ENCODE assay signal across 33 cellular contexts in genomic region chr11:95360382-95360781, GRCh38.
DNase-seq lines count a peak whose midpoint lies in the region; FAIRE-seq and TF ChIP-seq lines count a peak whose summit lies in the region.
"Had no signal": no experiment of that assay in that cellular context is flagged by ENCODE, and none has a peak within 500 bp of the region (broad histone marks: within the 10 kb centered on the region; RNA-seq: fewer than 3 reads in every experiment).

No MANE protein-coding gene starts in this region.

- no peaks in the 10 kb centered on the region for H3K27me3 ChIP-seq in mammary epithelial cell (ENCODE audit: insufficient read depth, low read length)
- H3K27me3 ChIP-seq in keratinocyte (ENCODE audit: control insufficient read depth, extremely low read depth, insufficient read depth, low read length) = no peaks in the 10 kb centered on the region
- no peaks in the 10 kb centered on the region for H3K27me3 ChIP-seq in ascending aorta
- H3K27me3 ChIP-seq: heart left ventricle, MG63, pancreas, right atrium auricular region had no signal

- peak overlapping the region; percentile 78 for H2AFZ ChIP-seq in mammary epithelial cell (ENCODE audit: low read depth, low read length)
- no peak overlapping the region for H2AFZ ChIP-seq in keratinocyte (ENCODE audit: control insufficient read depth, low read length)

- H3K4me1 Mint-ChIP-seq in CD14-positive monocyte = peaks cover 72% of the 10 kb centered on the region
- H3K4me1 Mint-ChIP-seq: activated CD8-positive, alpha-beta memory T cell treated with anti-CD3 and anti-CD28 coated beads, Interleukin-2, amount 10 ng/mL, durations not matched to agents 7 days and 5 days; immature natural killer cell; natural killer cell had no signal

- H3K9me3 ChIP-seq in mammary epithelial cell (replicated peaks; ENCODE audit: insufficient read depth, low read length) (no peaks in the 10 kb centered on the region), keratinocyte (ENCODE audit: control insufficient read depth, low read depth, low read length) (no peaks in the 10 kb centered on the region), ascending aorta (no peaks in the 10 kb centered on the region)
- H3K9me3 ChIP-seq: heart left ventricle, MG63, pancreas, right atrium auricular region, thoracic aorta had no signal

- DNase-seq in CD14-positive monocyte (ENCODE audit: low spot score) (no peak), MV-4-11 (lab: John Stamatoyannopoulos, UW) (peak; percentile 84), mammary epithelial cell (no peak), keratinocyte (ENCODE audit: low read depth, low spot score) (no peak), ureter (ENCODE audit: low spot score) (no peak), ascending aorta (ENCODE audit: low spot score in 2 of 2) (no peak)
- DNase-seq in activated effector memory CD4-positive, alpha-beta T cell treated with Interleukin-2 at 50 U/mL for 16 hours = no peak
- DNase-seq in effector CD8-positive, alpha-beta T cell (lab: John Stamatoyannopoulos, UW) = no peak
- DNase-seq: activated CD4-positive, alpha-beta T cell treated with anti-CD3 and anti-CD28 coated beads, Interleukin-2, amount 10 ng/mL, durations not matched to agents 7 days and 5 days; activated CD8-positive, alpha-beta memory T cell treated with anti-CD3 and anti-CD28 coated beads, Interleukin-2, amount 10 ng/mL, durations not matched to agents 7 days and 5 days; activated naive CD4-positive, alpha-beta T cell treated with anti-CD3 and anti-CD28 coated beads, Interleukin-2, amount 50 U/mL, for 16 hours; activated T-cell treated with anti-CD3 and anti-CD28 coated beads, Interleukin-2, amount 50 U/mL, for 72 hours; aorta; C1 segment of cervical spinal cord; central memory CD4-positive, alpha-beta T cell; heart left ventricle; immature natural killer cell; MG63; natural killer cell; NCI-H146; NCI-H524 treated with DMSO at 0.1 percent for 48 hours; pancreas; stimulated activated CD4-positive, alpha-beta T cell treated with anti-CD3 and anti-CD28 coated beads, Interleukin-4, amount 100 ng/mL, for 24 hours; stimulated activated naive CD4-positive, alpha-beta T cell treated with Interleukin-2 at 50 U/mL for 16 hours; WERI-Rb-1 had no signal

- no TSS peak for BruUV-seq in mammary epithelial cell (replicated peaks; lab: Mats Ljungman, UMichigan)

- no peak overlapping the region for H3K27ac ChIP-seq in mammary epithelial cell (ENCODE audit: insufficient read depth, low read depth, low read length)
- no peak overlapping the region for H3K27ac ChIP-seq in keratinocyte (ENCODE audit: control insufficient read depth, insufficient read depth, low read length)
- H3K27ac ChIP-seq in ascending aorta = no peak overlapping the region
- H3K27ac ChIP-seq: heart left ventricle, pancreas, right atrium auricular region, RWPE1, thoracic aorta, WERI-Rb-1 had no signal

- peaks cover 0 to 3% (median 1%) of the 10 kb centered on the region in 3 donors for H3K27me3 Mint-ChIP-seq in CD14-positive monocyte (ENCODE audit: low read depth in 3 of 3)
- H3K27me3 Mint-ChIP-seq: activated CD4-positive, alpha-beta T cell treated with anti-CD3 and anti-CD28 coated beads, Interleukin-2, amount 10 ng/mL, durations not matched to agents 7 days and 5 days; dendritic cell treated with granulocyte-macrophage colony-stimulating factor and Interleukin-4, amounts not matched to agents 40 ng/mL and 50 ng/mL, for 4 days had no signal

- H3K4me1 ChIP-seq in mammary epithelial cell (ENCODE audit: insufficient read depth, low read length) (peaks cover 36% of the 10 kb centered on the region), keratinocyte (ENCODE audit: control insufficient read depth, extremely low read depth, insufficient read depth, low read length) (peaks cover 35% of the 10 kb centered on the region), ascending aorta (peaks cover 0 to 35% of the 10 kb centered on the region in 2 donors)
- H3K4me1 ChIP-seq: right atrium auricular region had no signal

- H3K4me3 ChIP-seq in mammary epithelial cell (replicated peaks in 1 of 3; ENCODE audit: insufficient read depth in 1 of 3, low read depth in 2 of 3, low read length in 3 of 3) = no peak overlapping the region
- no peak overlapping the region for H3K4me3 ChIP-seq in keratinocyte (ENCODE audit: control insufficient read depth in 2 of 3, extremely low read depth in 1 of 3, insufficient read depth in 2 of 3, low read depth in 1 of 3, low read length in 3 of 3)
- no peak overlapping the region for H3K4me3 ChIP-seq in ascending aorta
- H3K4me3 ChIP-seq: GM12878, heart left ventricle, K562, MG63, pancreas, right atrium auricular region, thoracic aorta had no signal

- H3K36me3 ChIP-seq in mammary epithelial cell (ENCODE audit: insufficient read depth, low read length) (no peaks in the 10 kb centered on the region), keratinocyte (ENCODE audit: control insufficient read depth in 2 of 2, extremely low read depth in 1 of 2, insufficient read depth in 2 of 2, low read length in 2 of 2) (no peaks in the 10 kb centered on the region), ascending aorta (no peaks in the 10 kb centered on the region)
- H3K36me3 ChIP-seq: heart left ventricle, MG63, pancreas, right atrium auricular region, thoracic aorta, WERI-Rb-1 had no signal

- no peaks in the 10 kb centered on the region for H3K9me1 ChIP-seq in keratinocyte (ENCODE audit: control insufficient read depth, extremely low read depth, insufficient read depth, low read length)

- H4K20me1 ChIP-seq in mammary epithelial cell (ENCODE audit: insufficient read depth, low read length) = no peaks in the 10 kb centered on the region
- no peaks in the 10 kb centered on the region for H4K20me1 ChIP-seq in keratinocyte (ENCODE audit: control insufficient read depth, extremely low read depth, insufficient read depth, low read length)

- peak; percentile 34 for FAIRE-seq in keratinocyte (lab: Jason Lieb, UNC)
- FAIRE-seq: GM12878, K562, pancreas had no signal

- no peaks in the 10 kb centered on the region for H3K36me3 Mint-ChIP-seq in CD14-positive monocyte
- H3K36me3 Mint-ChIP-seq: activated CD8-positive, alpha-beta memory T cell treated with anti-CD3 and anti-CD28 coated beads, Interleukin-2, amount 10 ng/mL, durations not matched to agents 7 days and 5 days; immature natural killer cell; mesothelial cell of epicardium; natural killer cell had no signal

- H3K79me2 ChIP-seq in mammary epithelial cell (ENCODE audit: insufficient read depth, low read length) = no peaks in the 10 kb centered on the region
- H3K79me2 ChIP-seq in keratinocyte (ENCODE audit: control insufficient read depth, insufficient read depth, low read length) = no peaks in the 10 kb centered on the region

- WGBS in mammary epithelial cell (ENCODE audit: low coverage, missing lambda C conversion rate) = 90% methylated on average over 3 of the region's 3 CpGs

- H3K4me2 ChIP-seq in mammary epithelial cell (ENCODE audit: insufficient read depth, low read depth, low read length) = no peak overlapping the region
- H3K4me2 ChIP-seq in keratinocyte (ENCODE audit: control insufficient read depth, extremely low read depth, insufficient read depth, low read depth, low read length) = no peak overlapping the region

- in situ Hi-C loops in mammary epithelial cell (cut with MboI; ENCODE audit: low sequenced_read_pairs in 2 of 2) = no loop called here

- dilution Hi-C loops in mammary epithelial cell (cut with HindIII; ENCODE audit: low sequenced_read_pairs) = no loop called here
- dilution Hi-C loops in keratinocyte (cut with MboI; ENCODE audit: extremely low pct_ligation_motif_present, low sequenced_read_pairs) = no loop called here

- CTCF ChIA-PET in mammary epithelial cell (lab: Charles Lee; ENCODE audit: low non-redundant PET) = no interaction called here

- no peak for TF ChIP-seq CTCF in CD14-positive monocyte (IDR thresholded peaks at IDR 0.05)
- TF ChIP-seq CTCF in mammary epithelial cell (conservative IDR thresholded peaks at IDR 0.05 in 1 of 2, IDR thresholded peaks at IDR 0.05 in 1 of 2; ENCODE audit: extremely low read depth in 1 of 2, insufficient read depth in 1 of 2, low read depth in 1 of 2, low read length in 2 of 2) = no peak
- no peak for TF ChIP-seq CTCF in keratinocyte (optimal IDR thresholded peaks at IDR 0.05 in 1 of 3, IDR thresholded peaks at IDR 0.05 in 1 of 3, conservative IDR thresholded peaks at IDR 0.05 in 1 of 3; ENCODE audit: extremely low read depth in 1 of 3, insufficient read depth in 2 of 3, low read length in 3 of 3)
- no peak for TF ChIP-seq CTCF in ascending aorta (IDR thresholded peaks at IDR 0.05)

- intact Hi-C loops in CD14-positive monocyte (cut with micrococcal nuclease) = loop anchor here (10.0 kb wide), 3 partner anchors 66 to 126 kb away; partner anchors contain the start of gene SESN3 (in 1 of the 2)
- intact Hi-C loops in mammary epithelial cell (cut with micrococcal nuclease) = no loop called here
- intact Hi-C loops in ascending aorta (cut with DNase I) = loop anchor here (5.0 kb wide), 1 partner anchor 128 kb away; the partner anchor contains the start of gene SESN3

- H3K9ac ChIP-seq in mammary epithelial cell (ENCODE audit: insufficient read depth, low read length) = no peak overlapping the region
- no peak overlapping the region for H3K9ac ChIP-seq in keratinocyte (ENCODE audit: control insufficient read depth, extremely low read depth, insufficient read depth, low read length)

- peak overlapping the region in 1 of 2 donors; percentile 59 for H3K4me3 Mint-ChIP-seq in CD14-positive monocyte
- H3K4me3 Mint-ChIP-seq: activated CD4-positive, alpha-beta T cell treated with anti-CD3 and anti-CD28 coated beads, Interleukin-2, amount 10 ng/mL, durations not matched to agents 7 days and 5 days; activated CD8-positive, alpha-beta memory T cell treated with anti-CD3 and anti-CD28 coated beads, Interleukin-2, amount 10 ng/mL, durations not matched to agents 7 days and 5 days; activated T-cell treated with anti-CD3 and anti-CD28 coated beads, Interleukin-2, amount 50 U/mL, for 72 hours; dendritic cell treated with granulocyte-macrophage colony-stimulating factor and Interleukin-4, amounts not matched to agents 40 ng/mL and 50 ng/mL, for 4 days; immature natural killer cell; mesothelial cell of epicardium; natural killer cell; T-helper 2 cell treated with Interferon-gamma antibody and Interleukin-4, amounts not matched to agents 5 μg/mL and 100 μg/mL, for 36 hours had no signal

- H3K27ac Mint-ChIP-seq in CD14-positive monocyte = peak overlapping the region; percentile 51 to 87 (median 84)
- H3K27ac Mint-ChIP-seq: activated CD4-positive, alpha-beta T cell treated with anti-CD3 and anti-CD28 coated beads, Interleukin-2, amount 10 ng/mL, durations not matched to agents 7 days and 5 days; activated CD8-positive, alpha-beta memory T cell treated with anti-CD3 and anti-CD28 coated beads, Interleukin-2, amount 10 ng/mL, durations not matched to agents 7 days and 5 days; activated T-cell treated with anti-CD3 and anti-CD28 coated beads, Interleukin-2, amount 50 U/mL, for 72 hours; dendritic cell treated with granulocyte-macrophage colony-stimulating factor and Interleukin-4, amounts not matched to agents 40 ng/mL and 50 ng/mL, for 4 days; immature natural killer cell; mesothelial cell of epicardium; natural killer cell; T-helper 2 cell treated with Interferon-gamma antibody and Interleukin-4, amounts not matched to agents 5 μg/mL and 100 μg/mL, for 36 hours had no signal

- no peaks in the 10 kb centered on the region for H3K9me3 Mint-ChIP-seq in CD14-positive monocyte
- H3K9me3 Mint-ChIP-seq: dendritic cell treated with granulocyte-macrophage colony-stimulating factor and Interleukin-4, amounts not matched to agents 40 ng/mL and 50 ng/mL, for 4 days; immature natural killer cell; mesothelial cell of epicardium; natural killer cell; T-helper 2 cell treated with Interferon-gamma antibody and Interleukin-4, amounts not matched to agents 5 μg/mL and 100 μg/mL, for 36 hours had no signal
